9 cellular contexts compared by ENCODE assay signal in the genomic region with DNA sequence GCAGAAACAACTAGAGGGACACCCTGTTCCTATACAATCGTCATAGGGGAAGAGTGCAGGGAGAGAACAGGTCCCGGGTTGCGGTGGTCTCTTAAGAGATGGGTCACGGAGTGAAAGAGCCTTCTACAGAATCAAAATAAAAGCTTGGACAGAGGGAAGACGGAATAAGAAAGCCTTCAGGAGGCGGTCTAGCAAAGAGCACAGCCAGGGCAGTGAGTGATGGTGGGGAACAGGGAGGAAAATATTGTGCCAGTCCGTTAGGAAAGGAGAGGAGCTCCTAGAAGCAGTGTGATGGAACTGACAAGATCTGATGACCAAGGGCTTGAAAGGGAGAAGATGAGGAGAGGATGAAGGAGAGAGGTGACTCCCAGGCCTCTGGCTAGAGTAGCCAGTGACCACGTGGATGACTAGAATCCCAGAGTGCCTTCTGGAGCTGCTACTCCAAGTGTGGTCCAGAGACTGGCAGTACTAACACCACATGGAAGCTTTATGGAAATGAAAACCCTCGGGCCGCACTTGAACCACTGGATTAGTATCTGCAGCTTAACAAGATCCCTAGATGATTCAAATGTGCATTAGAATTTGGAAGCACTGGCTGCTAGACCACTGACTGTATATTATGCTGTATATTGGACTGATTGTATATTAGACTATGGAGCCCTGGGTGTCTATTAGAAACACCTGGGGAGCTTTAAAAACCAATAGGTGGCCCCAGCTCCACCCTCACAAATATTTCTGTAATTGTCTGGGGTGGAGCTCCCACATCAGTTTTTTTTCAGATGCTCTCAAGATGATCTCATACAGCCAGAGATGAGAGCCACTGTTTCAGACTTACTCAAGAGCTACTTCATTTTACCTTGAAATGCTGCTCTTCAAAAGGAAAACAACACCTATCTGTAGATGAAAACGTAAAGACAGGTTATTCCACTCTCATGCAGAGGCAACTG. TPM values are rescaled to one million over a fixed set of nuclear protein-coding genes. Genes with fewer than 3 reads are reported as not detected.
DNase-seq lines count a peak whose midpoint lies in the region; ATAC-seq and TF ChIP-seq lines count a peak whose summit lies in the region.
"Had no signal": no experiment of that assay in that cellular context is flagged by ENCODE, and none has a peak within 500 bp of the region (broad histone marks: within the 10 kb centered on the region; RNA-seq: fewer than 3 reads in every experiment).

No MANE protein-coding gene starts in this region.

- ATAC-seq in HG02973 (IDR thresholded peaks at IDR 0.05; ENCODE audit: unreplicated experiment) (no peak), HG02763 (IDR thresholded peaks at IDR 0.05; ENCODE audit: unreplicated experiment) (no peak), HG03378 (IDR thresholded peaks at IDR 0.05; ENCODE audit: unreplicated experiment) (no peak)

- intact Hi-C loops in A673 (cut with micrococcal nuclease; ENCODE audit: unreplicated experiment), result loop anchor here (2.0 kb wide), 1 partner anchor 97 kb away; no protein-coding TSS in a partner anchor

- TF ChIP-seq RAD21 in liver (IDR thresholded peaks at IDR 0.05), result no peak

- H3K27me3 ChIP-seq in A673 (replicated peaks; ENCODE audit: insufficient read depth, low read depth, low read length, poor library complexity), result no peaks in the 10 kb centered on the region
- no peaks in the 10 kb centered on the region for H3K27me3 ChIP-seq in adipocyte (replicated peaks; ENCODE audit: control insufficient read depth, insufficient read depth, low read length)
- no peaks in the 10 kb centered on the region for H3K27me3 ChIP-seq in liver (ENCODE audit: control insufficient read depth in 4 of 4, insufficient read depth in 4 of 4, low read length in 3 of 4)

- no peak for DNase-seq in A673 (ENCODE audit: low spot score)
- peak; percentile 49 for DNase-seq in GM03348 (ENCODE audit: low spot score)
- DNase-seq in adipocyte (ENCODE audit: low read depth), result peak; percentile 52
- DNase-seq in activated effector memory CD4-positive, alpha-beta T cell treated with anti-CD3 and anti-CD28 coated beads, Interleukin-2, amount 50 U/mL, for 16 hours, result no peak
- DNase-seq: NCI-H2107 had no signal

- H3K4me1 ChIP-seq in A673 (ENCODE audit: insufficient read depth, low read length, poor library complexity, severe bottlenecking) (peaks cover 18% of the 10 kb centered on the region), adipocyte (ENCODE audit: control insufficient read depth, insufficient read depth, low read length) (peaks cover 17% of the 10 kb centered on the region), liver (ENCODE audit: control insufficient read depth in 4 of 4, insufficient read depth in 4 of 4, low read length in 3 of 4) (peaks cover 0 to 29% (median 20%) of the 10 kb centered on the region in 4 donors)

- H3K27ac ChIP-seq in A673 (ENCODE audit: low read depth, low read length, poor library complexity, severe bottlenecking) (no peak overlapping the region), liver (ENCODE audit: low read depth in 1 of 2, low read length in 2 of 2) (peak overlapping the region; percentile 82 to 92)

- no peak for TF ChIP-seq CTCF in A673 (conservative IDR thresholded peaks at IDR 0.05; ENCODE audit: low read depth, low read length)
- no peak for TF ChIP-seq CTCF in liver (IDR thresholded peaks at IDR 0.05; ENCODE audit: low read depth, low read length, missing input control)

- CTCF ChIA-PET in A673 (lab: Charles Lee), result interaction anchor here (1.0 to 1.5 kb wide), 2 partner anchors 47 to 66 kb away, joined by 5 to 6 read pairs; no protein-coding TSS in a partner anchor

- H3K4me3 ChIP-seq in A673 (ENCODE audit: low read depth, low read length, poor library complexity, severe bottlenecking) (peak overlapping the region; percentile 61), adipocyte (ENCODE audit: low read length) (peak overlapping the region; percentile 81), liver (ENCODE audit: low read depth in 1 of 3, low read length in 3 of 3) (peak overlapping the region in 1 of 3 donors; percentile 90)

- no peaks in the 10 kb centered on the region for H3K9me3 ChIP-seq in A673 (ENCODE audit: low read depth, low read length, poor library complexity, severe bottlenecking)
- H3K9me3 ChIP-seq in adipocyte (ENCODE audit: control insufficient read depth, low read length), result no peaks in the 10 kb centered on the region
- no peaks in the 10 kb centered on the region for H3K9me3 ChIP-seq in liver (ENCODE audit: control insufficient read depth in 4 of 4, low read length in 3 of 4)

- H3K36me3 ChIP-seq in A673 (ENCODE audit: insufficient read depth, low read length, poor library complexity, severe bottlenecking) (no peaks in the 10 kb centered on the region), adipocyte (ENCODE audit: control insufficient read depth, insufficient read depth, low read length, severe bottlenecking) (no peaks in the 10 kb centered on the region), liver (ENCODE audit: control insufficient read depth in 4 of 4, insufficient read depth in 3 of 4, low read depth in 1 of 4, low read length in 3 of 4) (no peaks in the 10 kb centered on the region)

- WGBS in liver, result 83% methylated on average over 11 of the region's 11 CpGs

- POLR2A ChIA-PET in A673 (lab: Charles Lee; ENCODE audit: low non-redundant PET), result no interaction called here

- peak overlapping the region; percentile 82 for H3K9ac ChIP-seq in adipocyte (ENCODE audit: low read length)
- no peak overlapping the region for H3K9ac ChIP-seq in liver (ENCODE audit: low read depth in 1 of 2, low read length in 2 of 2)

- BruUV-seq in A673 (replicated peaks; lab: Mats Ljungman, UMichigan), result no TSS peak

TF ChIP-seq in liver, 16 proteins besides CTCF, POLR2A, EP300 and RAD21:
- TF ChIP-seq RXRA (IDR thresholded peaks at IDR 0.05) (no peak), GABPA (IDR thresholded peaks at IDR 0.05 in 1 of 2, conservative IDR thresholded peaks at IDR 0.05 in 1 of 2) (no peak), SP1 (IDR thresholded peaks at IDR 0.05) (no peak), YY1 (IDR thresholded peaks at IDR 0.05) (no peak), ZBTB33 (IDR thresholded peaks at IDR 0.05) (no peak), REST (IDR thresholded peaks at IDR 0.05) (no peak), NR2F2 (IDR thresholded peaks at IDR 0.05) (no peak), JUND (IDR thresholded peaks at IDR 0.05) (no peak), FOXA2 (IDR thresholded peaks at IDR 0.05) (no peak), FOXA1 (IDR thresholded peaks at IDR 0.05) (no peak), HNF4G (IDR thresholded peaks at IDR 0.05) (no peak), HNF4A (conservative IDR thresholded peaks at IDR 0.05) (no peak), TAF1 (conservative IDR thresholded peaks at IDR 0.05) (no peak), EGR1 (IDR thresholded peaks at IDR 0.05; ENCODE audit: low read depth in 2 of 2) (no peak), MAX (IDR thresholded peaks at IDR 0.05) (no peak), ATF3 (IDR thresholded peaks at IDR 0.05) (no peak)

RNA-seq across cellular contexts. Expression of gene EVA1A, which starts 1.1 kb away (rescaled TPM):
- 4.0 and 4.3 TPM in 2 replicates for total RNA-seq in A673 (2021)
- 100 to 1,000 TPM in 1 of 2 donors, 10 to 100 TPM in 1; 45.7 to 206 TPM for total RNA-seq in liver
- polyA plus RNA-seq in liver, result 100 to 1,000 TPM in 1 of 2 donors, 10 to 100 TPM in 1; 93.2 to 107 TPM

Comparison
In these comparisons a context has a peak if more than half of its experiments do, and no peak if none do; other contexts are left out.
1. DNase-seq: peak in GM03348 (single experiment) and adipocyte (single experiment); none in A673 (single experiment) and activated effector memory CD4-positive, alpha-beta T cell treated with anti-CD3 and anti-CD28 coated beads, Interleukin-2, amount 50 U/mL, for 16 hours (single experiment).